Comparison of ENCODE assay signal across 9 cellular contexts in genomic region chr6:1856381-1856780, GRCh38.
DNase-seq lines count a peak whose midpoint lies in the region; ATAC-seq lines count a peak whose summit lies in the region.
"Had no signal": no experiment of that assay in that cellular context is flagged by ENCODE, and none has a peak within 500 bp of the region (broad histone marks: within the 10 kb centered on the region; RNA-seq: fewer than 3 reads in every experiment).

No MANE protein-coding gene starts in this region.

- no peaks in the 10 kb centered on the region for H3K27me3 Mint-ChIP-seq in naive thymus-derived CD4-positive, alpha-beta T cell

- DNase-seq in DMS 273 treated with DMSO at 0.1 percent for 48 hours (lab: John Stamatoyannopoulos, UW) = peak; percentile 90
- DNase-seq in RPMI7951 (ENCODE audit: low read depth) = peak; percentile 85
- no peak for DNase-seq in naive thymus-derived CD4-positive, alpha-beta T cell
- DNase-seq in stimulated activated naive CD4-positive, alpha-beta T cell (lab: John Stamatoyannopoulos, UW) = no peak
- DNase-seq in HUDEP-2 (lab: John Stamatoyannopoulos, UW; ENCODE audit: unreplicated experiment in 76 of 76) = no peak
- DNase-seq in COLO829 (ENCODE audit: low spot score) = no peak

- CTCF ChIA-PET in naive thymus-derived CD4-positive, alpha-beta T cell (lab: Charles Lee) = no interaction called here

- H3K4me3 ChIP-seq in naive thymus-derived CD4-positive, alpha-beta T cell (ENCODE audit: low read length) = no peak overlapping the region
- H3K4me3 ChIP-seq: skin epidermis had no signal

- intact Hi-C loops in naive thymus-derived CD4-positive, alpha-beta T cell (cut with micrococcal nuclease) = no loop called here

- H3K4me1 ChIP-seq in naive thymus-derived CD4-positive, alpha-beta T cell (ENCODE audit: control insufficient read depth in 2 of 2, insufficient read depth in 2 of 2, low read length in 2 of 2) = no peaks in the 10 kb centered on the region

- peaks cover 0 to 10% (median 4%) of the 10 kb centered on the region in 5 donors for H3K36me3 Mint-ChIP-seq in naive thymus-derived CD4-positive, alpha-beta T cell

- H3K27me3 ChIP-seq in naive thymus-derived CD4-positive, alpha-beta T cell (ENCODE audit: control insufficient read depth in 2 of 2, insufficient read depth in 2 of 2, low read length in 2 of 2) = no peaks in the 10 kb centered on the region

- H3K9me3 ChIP-seq in naive thymus-derived CD4-positive, alpha-beta T cell (ENCODE audit: control insufficient read depth in 2 of 3, low read length in 3 of 3) = no peaks in the 10 kb centered on the region

- H3K4me3 Mint-ChIP-seq in naive thymus-derived CD4-positive, alpha-beta T cell = no peak overlapping the region

- peaks cover 0 to 4% (median 0%) of the 10 kb centered on the region in 7 donors for H3K4me1 Mint-ChIP-seq in naive thymus-derived CD4-positive, alpha-beta T cell

- ATAC-seq in GM19463 (IDR thresholded peaks at IDR 0.05; ENCODE audit: unreplicated experiment) (peak; percentile 91), HG03432 (IDR thresholded peaks at IDR 0.05; ENCODE audit: unreplicated experiment) (peak; percentile 78)
- peak; percentile 27 for ATAC-seq in naive thymus-derived CD4-positive, alpha-beta T cell

- POLR2A ChIA-PET in naive thymus-derived CD4-positive, alpha-beta T cell (lab: Charles Lee) = no interaction called here

- H3K27ac Mint-ChIP-seq in naive thymus-derived CD4-positive, alpha-beta T cell = no peak overlapping the region

- H3K36me3 ChIP-seq in naive thymus-derived CD4-positive, alpha-beta T cell (ENCODE audit: control insufficient read depth in 2 of 3, insufficient read depth in 3 of 3, low read length in 3 of 3) = no peaks in the 10 kb centered on the region

- no peaks in the 10 kb centered on the region for H3K9me3 Mint-ChIP-seq in naive thymus-derived CD4-positive, alpha-beta T cell

- H3K27ac ChIP-seq in naive thymus-derived CD4-positive, alpha-beta T cell (ENCODE audit: low read depth, low read length) = no peak overlapping the region
- H3K27ac ChIP-seq: skin epidermis had no signal

Comparison
In these comparisons a context has a peak if more than half of its experiments do, and no peak if none do; other contexts are left out.
1. DNase-seq: peak in DMS 273 treated with DMSO at 0.1 percent for 48 hours (single experiment) and RPMI7951 (single experiment); none in naive thymus-derived CD4-positive, alpha-beta T cell (0 of 9), stimulated activated naive CD4-positive, alpha-beta T cell (0 of 6), HUDEP-2 (0 of 76) and COLO829 (single experiment).
2. ATAC-seq: peak in every context shown above with its lines; median percentile 91 in GM19463; 78 in HG03432; 27 in naive thymus-derived CD4-positive, alpha-beta T cell.